Comparison of ENCODE assay signal across 1 cellular context in genomic region chrX:49199906-49200771, GRCh38.
TF ChIP-seq lines count a peak whose summit lies in the region.

TSS of gene SYP (minus strand) at chrX:49200193. CDS start at chrX:49200186, 7 bp downstream.

TF ChIP-seq in K562, 482 proteins besides CTCF, POLR2A, EP300 and RAD21 (continued from another document and continues in another):
- TF ChIP-seq ZNF3 (CRISPR knock-in tag; IDR thresholded peaks at IDR 0.05) (no peak), FOXP1 (CRISPR knock-in tag; IDR thresholded peaks at IDR 0.05) (peak; percentile 78; the same call in 1 of the 2 replicates), TAF9B (IDR thresholded peaks at IDR 0.05; ENCODE audit: partially characterized antibody) (peak; percentile 79), SNIP1 (IDR thresholded peaks at IDR 0.05; ENCODE audit: low read depth) (no peak), MCM5 (IDR thresholded peaks at IDR 0.05; ENCODE audit: low read depth) (no peak), SRSF7 (optimal IDR thresholded peaks at IDR 0.05; ENCODE audit: low read depth, low read length) (no peak), SMARCB1 (IDR thresholded peaks at IDR 0.05; ENCODE audit: insufficient read length, low read depth) (no peak), MLX (CRISPR knock-in tag; conservative IDR thresholded peaks at IDR 0.05) (peak in 1 of 2 experiments; percentile 92; a peak in 1 of 4 replicates), TBL1XR1 (IDR thresholded peaks at IDR 0.05; ENCODE audit: low read length in 2 of 2) (0 out of 4 replicates have a peak, but pooled peaks of 1 of the 2 experiments have one; percentile 15), ZNF609 (CRISPR knock-in tag; IDR thresholded peaks at IDR 0.05; ENCODE audit: borderline replicate concordance) (peak; percentile 96; the same call in 1 of the 2 replicates), CBFA2T2 (conservative IDR thresholded peaks at IDR 0.05) (no peak), ETV6 (IDR thresholded peaks at IDR 0.05; ENCODE audit: borderline replicate concordance in 1 of 2, low read depth in 2 of 2, low read length in 1 of 2) (no peak), ETV6 (CRISPR knock-in tag; IDR thresholded peaks at IDR 0.05; ENCODE audit: borderline replicate concordance) (no peak), GATAD2A (IDR thresholded peaks at IDR 0.05) (no peak), TFE3 (CRISPR knock-in tag; IDR thresholded peaks at IDR 0.05) (no peak), THAP12 (CRISPR knock-in tag; IDR thresholded peaks at IDR 0.05) (no peak), BHLHE40 (IDR thresholded peaks at IDR 0.05; ENCODE audit: low read length) (no peak), ZC3H8 (IDR thresholded peaks at IDR 0.05) (no peak), KLF13 (tag; IDR thresholded peaks at IDR 0.05; ENCODE audit: borderline replicate concordance, low read depth) (peak; percentile 94), ARHGAP35 (IDR thresholded peaks at IDR 0.05; ENCODE audit: partially characterized antibody) (no peak), HDAC2 (IDR thresholded peaks at IDR 0.05) (no peak), ZKSCAN3 (CRISPR knock-in tag; IDR thresholded peaks at IDR 0.05) (no peak), NKRF (IDR thresholded peaks at IDR 0.05; ENCODE audit: borderline replicate concordance) (no peak), BCOR (IDR thresholded peaks at IDR 0.05) (no peak), ZBED1 (IDR thresholded peaks at IDR 0.05) (no peak; the same call in 1 of the 2 replicates), ETS2 (tag; IDR thresholded peaks at IDR 0.05; ENCODE audit: borderline replicate concordance, poor library complexity, severe bottlenecking) (no peak), NR2C2 (CRISPR knock-in tag; IDR thresholded peaks at IDR 0.05) (peak; percentile 68), NR2C2 (tag; IDR thresholded peaks at IDR 0.05) (peak; percentile 67), EGR1 (conservative IDR thresholded peaks at IDR 0.05) (peak; percentile 57), SMC3 (conservative IDR thresholded peaks at IDR 0.05; ENCODE audit: insufficient read depth, low read depth, low read length) (no peak), HNRNPK (IDR thresholded peaks at IDR 0.05; ENCODE audit: low read depth, low read length, poor library complexity, severe bottlenecking) (peak; percentile 50), RBM39 (optimal IDR thresholded peaks at IDR 0.05; ENCODE audit: low read depth, low read length) (no peak), ZNF780A (CRISPR knock-in tag; IDR thresholded peaks at IDR 0.05) (no peak), ASH1L (IDR thresholded peaks at IDR 0.05; ENCODE audit: borderline replicate concordance, low read depth, partially characterized antibody) (no peak), PHF8 (IDR thresholded peaks at IDR 0.05; ENCODE audit: borderline replicate concordance, low read length) (peak; percentile 76), MLLT1 (IDR thresholded peaks at IDR 0.05) (no peak), ZMIZ1 (IDR thresholded peaks at IDR 0.05; ENCODE audit: low read depth in 2 of 2, low read length in 2 of 2) (0 out of 4 replicates have a peak, but pooled peaks of 1 of the 2 experiments have one; percentile 32), NFIX (CRISPR knock-in tag; IDR thresholded peaks at IDR 0.05; ENCODE audit: low read depth) (no peak), MCM7 (IDR thresholded peaks at IDR 0.05) (no peak), ZNF518B (CRISPR knock-in tag; IDR thresholded peaks at IDR 0.05) (no peak), ZNF766 (CRISPR knock-in tag; conservative IDR thresholded peaks at IDR 0.05) (peak; percentile 68; the same call in 1 of the 2 replicates), NONO (IDR thresholded peaks at IDR 0.05; ENCODE audit: low read depth in 2 of 2, low read length in 1 of 2) (peak in 1 of 2 experiments; percentile 61; a peak in 1 of 4 replicates), LCOR (CRISPR knock-in tag; IDR thresholded peaks at IDR 0.05) (peak; percentile 78; the same call in 1 of the 2 replicates), PML (IDR thresholded peaks at IDR 0.05; ENCODE audit: low read length) (peak; percentile 65; the same call in 1 of the 2 replicates), PRPF4 (IDR thresholded peaks at IDR 0.05; ENCODE audit: insufficient read depth, low read depth, low read length, poor library complexity, severe bottlenecking) (no peak)
